Comparison of ENCODE assay signal across 22 cellular contexts in the genomic region with DNA sequence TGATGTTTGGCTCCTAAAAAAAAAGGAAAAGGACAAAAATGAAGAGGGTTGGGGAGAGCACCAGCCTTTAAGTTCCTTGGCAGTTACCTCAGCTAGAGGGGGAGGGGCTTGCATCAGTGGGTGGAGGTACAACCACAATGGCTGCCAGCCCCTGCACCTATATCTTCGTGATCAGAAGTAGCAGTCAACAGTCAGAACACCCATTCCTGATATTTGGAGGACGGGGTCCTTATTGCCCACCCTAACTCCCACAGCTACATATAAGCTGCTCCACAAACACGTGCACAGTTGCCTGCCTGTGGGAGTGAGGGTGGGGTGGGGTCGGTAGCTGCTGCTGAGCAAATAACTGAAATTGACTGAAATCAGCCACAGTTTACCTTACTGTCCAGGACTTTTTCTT. TPM values are rescaled to one million over a fixed set of nuclear protein-coding genes. Genes with fewer than 3 reads are reported as not detected.
DNase-seq lines count a peak whose midpoint lies in the region; ATAC-seq, FAIRE-seq and TF ChIP-seq lines count a peak whose summit lies in the region.
"Had no signal": no experiment of that assay in that cellular context is flagged by ENCODE, and none has a peak within 500 bp of the region (broad histone marks: within the 10 kb centered on the region; RNA-seq: fewer than 3 reads in every experiment).

No MANE protein-coding gene starts in this region.

- peak overlapping the region; percentile 60 for H3K4me2 ChIP-seq in neural progenitor cell
- H3K4me2 ChIP-seq: A549, BLaER1 had no signal

- no peaks in the 10 kb centered on the region for H3K27me3 ChIP-seq in HUES64 (ENCODE audit: insufficient read depth, low read length)
- no peaks in the 10 kb centered on the region for H3K27me3 ChIP-seq in foreskin keratinocyte
- H3K27me3 ChIP-seq in neural progenitor cell, result no peaks in the 10 kb centered on the region
- H3K27me3 ChIP-seq in left ventricle myocardium inferior (ENCODE audit: low read depth), result no peaks in the 10 kb centered on the region
- H3K27me3 ChIP-seq: BLaER1, Peyer's patch had no signal

- H3K36me3 ChIP-seq in HUES64 (ENCODE audit: insufficient read depth, low read length) (peaks cover 3% of the 10 kb centered on the region; the same call in 1 of the 2 replicates), neural progenitor cell (peaks cover 3% of the 10 kb centered on the region), left ventricle myocardium inferior (no peaks in the 10 kb centered on the region)
- H3K36me3 ChIP-seq: Peyer's patch had no signal

- intact Hi-C loops in left ventricle myocardium inferior (cut with micrococcal nuclease) (no loop called here), sciatic nerve (cut with DNase I) (no loop called here)

- peak overlapping the region; percentile 86 for H2AFZ ChIP-seq in neural progenitor cell (replicated peaks)

- H3K9me3 ChIP-seq in HUES64 (ENCODE audit: insufficient read depth, low read depth, low read length), result no peaks in the 10 kb centered on the region
- peaks cover 6% of the 10 kb centered on the region for H3K9me3 ChIP-seq in neural progenitor cell (ENCODE audit: low read depth)
- H3K9me3 ChIP-seq in left ventricle myocardium inferior (replicated peaks), result peaks cover 9% of the 10 kb centered on the region
- H3K9me3 ChIP-seq: A549, Peyer's patch had no signal

- no peak for DNase-seq in GM12891 (ENCODE audit: insufficient read length, low spot score)
- DNase-seq in foreskin keratinocyte, result no peak
- no peak for DNase-seq in neural progenitor cell (ENCODE audit: low spot score)
- no peak for DNase-seq in NCI-H187 treated with DMSO at 0.1 percent for 48 hours (lab: John Stamatoyannopoulos, UW)
- no peak for DNase-seq in left ventricle myocardium inferior
- no peak for DNase-seq in kidney tubule cell (ENCODE audit: low spot score)
- no peak for DNase-seq in sciatic nerve (ENCODE audit: low spot score)
- DNase-seq: CD4-positive, alpha-beta memory T cell; DMS153; H7; MM.1S; NCI-H1092; NCI-H1436 treated with DMSO at 0.1 percent for 48 hours; NCI-H2029 treated with DMSO at 0.1 percent for 48 hours; NCI-H2171; NCI-H446; NCI-H526 treated with DMSO at 0.1 percent for 48 hours; Peyer's patch had no signal

- H3K36me3 Mint-ChIP-seq in neural progenitor cell, result peaks cover 24% of the 10 kb centered on the region

- no peak for ATAC-seq in foreskin keratinocyte
- ATAC-seq in sciatic nerve, result no peak
- ATAC-seq: A549, GM12878 had no signal

- H3K27ac Mint-ChIP-seq in neural progenitor cell, result no peak overlapping the region

- H3F3A ChIP-seq in neural progenitor cell (ENCODE audit: low read depth), result peaks cover 7% of the 10 kb centered on the region

- no peaks in the 10 kb centered on the region for H4K20me1 ChIP-seq in neural progenitor cell (ENCODE audit: low read depth)

- H3K9ac ChIP-seq in HUES64 (ENCODE audit: low read depth, low read length) (peak overlapping the region; percentile 38; the same call in 1 of the 2 replicates), neural progenitor cell (no peak overlapping the region)
- H3K9ac ChIP-seq: BLaER1 had no signal

- H3K79me2 ChIP-seq in neural progenitor cell (ENCODE audit: low read depth), result peaks cover 93% of the 10 kb centered on the region

- no peak for TF ChIP-seq CTCF in foreskin keratinocyte (conservative IDR thresholded peaks at IDR 0.05)
- no peak for TF ChIP-seq CTCF in neural progenitor cell (IDR thresholded peaks at IDR 0.05)
- no peak for TF ChIP-seq CTCF in left ventricle myocardium inferior (IDR thresholded peaks at IDR 0.05; ENCODE audit: borderline replicate concordance)

- peak overlapping the region; percentile 18; the same call in 1 of the 2 replicates for H3K4me3 ChIP-seq in HUES64 (ENCODE audit: low read length)
- H3K4me3 ChIP-seq in neural progenitor cell, result no peak overlapping the region
- no peak overlapping the region for H3K4me3 ChIP-seq in left ventricle myocardium inferior
- H3K4me3 ChIP-seq: A549, BLaER1, GM12878, Peyer's patch had no signal

- no peaks in the 10 kb centered on the region for H3K27me3 Mint-ChIP-seq in neural progenitor cell (ENCODE audit: insufficient read depth, low read depth)
- H3K27me3 Mint-ChIP-seq: CD4-positive, alpha-beta memory T cell had no signal

- no peak overlapping the region for H3K4me3 Mint-ChIP-seq in neural progenitor cell
- H3K4me3 Mint-ChIP-seq: CD4-positive, alpha-beta memory T cell had no signal

- peak; percentile 65 for FAIRE-seq in GM12891 (lab: Jason Lieb, UNC)
- FAIRE-seq: GM12878 had no signal

- TF ChIP-seq POLR2A in GM12891 (IDR thresholded peaks at IDR 0.05; ENCODE audit: low read depth, low read length), result no peak

- peaks cover 95% of the 10 kb centered on the region for H3K4me1 ChIP-seq in HUES64 (ENCODE audit: insufficient read depth, low read length)
- H3K4me1 ChIP-seq in foreskin keratinocyte, result peaks cover 20% of the 10 kb centered on the region
- H3K4me1 ChIP-seq in neural progenitor cell, result peaks cover 31% of the 10 kb centered on the region
- peaks cover 15% of the 10 kb centered on the region for H3K4me1 ChIP-seq in left ventricle myocardium inferior
- H3K4me1 ChIP-seq: A549, Peyer's patch had no signal

- H3K27ac ChIP-seq in HUES64 (ENCODE audit: low read depth, low read length), result peak overlapping the region; percentile 100
- peak overlapping the region; percentile 65 for H3K27ac ChIP-seq in foreskin keratinocyte
- no peak overlapping the region for H3K27ac ChIP-seq in neural progenitor cell
- H3K27ac ChIP-seq in left ventricle myocardium inferior (replicated peaks), result no peak overlapping the region
- H3K27ac ChIP-seq: A549, BLaER1, Peyer's patch had no signal

- peaks cover 43% of the 10 kb centered on the region for H3K9me3 Mint-ChIP-seq in neural progenitor cell

- WGBS in HUES64, result 45% methylated on average over 4 of the region's 4 CpGs

- no peaks in the 10 kb centered on the region for H3K4me1 Mint-ChIP-seq in neural progenitor cell

TF ChIP-seq in GM12891, 5 proteins besides CTCF, POLR2A, EP300 and RAD21:
- TF ChIP-seq POLR2AphosphoS5 (IDR thresholded peaks at IDR 0.05; ENCODE audit: low read depth, low read length) (no peak), POU2F2 (IDR thresholded peaks at IDR 0.05; ENCODE audit: low read depth, low read length) (no peak), TAF1 (IDR thresholded peaks at IDR 0.05; ENCODE audit: low read depth, low read length) (no peak), PAX5 (IDR thresholded peaks at IDR 0.05; ENCODE audit: insufficient read depth, low read length, severe bottlenecking) (no peak), SPI1 (IDR thresholded peaks at IDR 0.05; ENCODE audit: low read depth, low read length) (no peak)

RNA-seq across cellular contexts. Expression of gene C1GALT1, which starts 26.2 kb away (rescaled TPM):
- polyA plus RNA-seq in GM12891 (2012; ENCODE audit: low read depth, missing spikeins), result 4.9 TPM
- 48.1 TPM for polyA plus RNA-seq in HUES64 (2013, experiment 1 of 2)
- 44.0 TPM for polyA plus RNA-seq in HUES64 (2013, experiment 2 of 2)
- total RNA-seq in foreskin keratinocyte (28.3 and 30.1 TPM in 2 replicates), neural progenitor cell (ENCODE audit: low replicate concordance) (37.0 and 59.2 TPM in 2 replicates), left ventricle myocardium inferior (19.4 TPM), sciatic nerve (37.5 TPM)
- 8.3 and 10.8 TPM in 2 replicates for polyA plus RNA-seq in foreskin keratinocyte

Comparison
In these comparisons a context has a peak if more than half of its experiments do, and no peak if none do; other contexts are left out.
1. H3K27ac ChIP-seq: peak in HUES64 (single experiment) and foreskin keratinocyte (single experiment); none in neural progenitor cell (single experiment) and left ventricle myocardium inferior (single experiment).